In the genomic region with DNA sequence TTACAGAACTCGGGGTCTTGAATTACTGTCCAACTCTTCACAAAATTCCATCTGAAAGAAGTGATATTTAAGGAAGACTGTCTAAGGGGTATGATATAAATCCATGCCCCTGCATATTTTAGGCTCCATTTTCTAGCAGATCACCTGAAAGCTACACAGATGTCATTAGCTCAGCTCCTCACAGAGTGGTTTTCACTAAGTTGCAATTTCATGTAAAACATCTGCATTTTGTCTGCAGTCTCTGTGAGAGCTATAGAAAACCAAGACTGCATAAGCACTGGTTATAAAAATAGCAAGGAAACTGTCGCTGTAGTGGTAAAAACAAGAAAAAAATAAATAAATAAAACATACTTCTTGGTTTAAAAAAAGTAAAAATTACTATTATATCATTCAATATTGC, we compare ENCODE assay signal across 17 cellular contexts.
"Had no signal": no experiment of that assay in that cellular context is flagged by ENCODE, and none has a peak within 500 bp of the region (broad histone marks: within the 10 kb centered on the region; RNA-seq: fewer than 3 reads in every experiment).

No MANE protein-coding gene starts in this region.

- ATAC-seq: esophagus mucosa; left lung; lower lobe of right lung; naive thymus-derived CD8-positive, alpha-beta T cell; stimulated activated naive B cell treated with anti-CD40 and anti-IgM and Interleukin-4, amounts not matched to agents 10 μg/mL and 1 μg/mL and 100 μg/mL, for 72 hours had no signal

- H3K9me3 ChIP-seq: colonic mucosa, left lung, lower lobe of right lung, prostate gland, thyroid gland had no signal

- H3K4me3 ChIP-seq: colonic mucosa, left lung, lower lobe of right lung, prostate gland, skin epidermis, thyroid gland had no signal

- H3K27ac ChIP-seq: left lung, lower lobe of right lung, skin epidermis, thyroid gland had no signal

- H3K36me3 ChIP-seq: colonic mucosa, left lung, lower lobe of right lung, prostate gland, thyroid gland had no signal

- DNase-seq: colonic mucosa; effector CD8-positive, alpha-beta T cell; foreskin melanocyte; kidney; left lung; lower lobe of right lung; naive thymus-derived CD8-positive, alpha-beta T cell; nephron progenitor cell; nucleus accumbens; right cardiac atrium; stimulated activated CD4-positive, alpha-beta T cell treated with anti-CD3 and anti-CD28 coated beads, Interleukin-15, amount 100 ng/mL, for 24 hours; stimulated activated CD4-positive, alpha-beta T cell treated with anti-CD3 and anti-CD28 coated beads, Interleukin-2, amount 100 ng/mL, for 48 hours; stimulated activated naive B cell treated with anti-CD40 and anti-IgM and Interleukin-4, amounts not matched to agents 10 μg/mL and 1 μg/mL and 100 μg/mL, for 72 hours; thyroid gland had no signal

- H3K27me3 ChIP-seq: colonic mucosa, left lung, thyroid gland had no signal

- H3K4me1 ChIP-seq: colonic mucosa, prostate gland had no signal
